1 cellular context compared by ENCODE assay signal in the genomic region with DNA sequence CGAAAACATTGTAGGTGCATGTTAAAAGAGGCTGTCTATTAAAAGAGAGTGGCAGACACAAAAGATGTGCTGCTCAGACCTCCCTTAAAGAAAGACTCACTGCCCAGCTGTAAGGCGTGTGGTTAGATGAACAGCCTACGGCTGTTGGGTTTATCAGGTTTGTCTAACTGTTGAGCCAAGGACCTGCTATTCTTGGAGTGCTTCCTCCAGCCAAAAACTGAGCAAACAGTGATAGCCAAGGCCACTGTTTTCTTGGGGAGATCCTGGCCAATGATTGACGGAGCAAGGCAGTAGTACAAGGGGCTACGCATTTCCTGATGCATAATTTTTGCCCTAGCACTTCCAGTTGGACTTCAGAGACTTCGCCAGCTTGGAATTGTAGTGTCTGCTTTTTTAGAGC.
TF ChIP-seq lines count a peak whose summit lies in the region.

No MANE protein-coding gene starts in this region.

TF ChIP-seq in WTC11, 78 proteins besides CTCF, POLR2A, EP300 and RAD21 (continued from another document):
- TF ChIP-seq, protein P1, sequence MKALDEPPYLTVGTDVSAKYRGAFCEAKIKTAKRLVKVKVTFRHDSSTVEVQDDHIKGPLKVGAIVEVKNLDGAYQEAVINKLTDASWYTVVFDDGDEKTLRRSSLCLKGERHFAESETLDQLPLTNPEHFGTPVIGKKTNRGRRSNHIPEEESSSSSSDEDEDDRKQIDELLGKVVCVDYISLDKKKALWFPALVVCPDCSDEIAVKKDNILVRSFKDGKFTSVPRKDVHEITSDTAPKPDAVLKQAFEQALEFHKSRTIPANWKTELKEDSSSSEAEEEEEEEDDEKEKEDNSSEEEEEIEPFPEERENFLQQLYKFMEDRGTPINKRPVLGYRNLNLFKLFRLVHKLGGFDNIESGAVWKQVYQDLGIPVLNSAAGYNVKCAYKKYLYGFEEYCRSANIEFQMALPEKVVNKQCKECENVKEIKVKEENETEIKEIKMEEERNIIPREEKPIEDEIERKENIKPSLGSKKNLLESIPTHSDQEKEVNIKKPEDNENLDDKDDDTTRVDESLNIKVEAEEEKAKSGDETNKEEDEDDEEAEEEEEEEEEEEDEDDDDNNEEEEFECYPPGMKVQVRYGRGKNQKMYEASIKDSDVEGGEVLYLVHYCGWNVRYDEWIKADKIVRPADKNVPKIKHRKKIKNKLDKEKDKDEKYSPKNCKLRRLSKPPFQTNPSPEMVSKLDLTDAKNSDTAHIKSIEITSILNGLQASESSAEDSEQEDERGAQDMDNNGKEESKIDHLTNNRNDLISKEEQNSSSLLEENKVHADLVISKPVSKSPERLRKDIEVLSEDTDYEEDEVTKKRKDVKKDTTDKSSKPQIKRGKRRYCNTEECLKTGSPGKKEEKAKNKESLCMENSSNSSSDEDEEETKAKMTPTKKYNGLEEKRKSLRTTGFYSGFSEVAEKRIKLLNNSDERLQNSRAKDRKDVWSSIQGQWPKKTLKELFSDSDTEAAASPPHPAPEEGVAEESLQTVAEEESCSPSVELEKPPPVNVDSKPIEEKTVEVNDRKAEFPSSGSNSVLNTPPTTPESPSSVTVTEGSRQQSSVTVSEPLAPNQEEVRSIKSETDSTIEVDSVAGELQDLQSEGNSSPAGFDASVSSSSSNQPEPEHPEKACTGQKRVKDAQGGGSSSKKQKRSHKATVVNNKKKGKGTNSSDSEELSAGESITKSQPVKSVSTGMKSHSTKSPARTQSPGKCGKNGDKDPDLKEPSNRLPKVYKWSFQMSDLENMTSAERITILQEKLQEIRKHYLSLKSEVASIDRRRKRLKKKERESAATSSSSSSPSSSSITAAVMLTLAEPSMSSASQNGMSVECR (CRISPR knock-in tag; IDR thresholded peaks at IDR 0.05; ENCODE audit: borderline replicate concordance) = no peak
- TF ChIP-seq GTF2I (CRISPR knock-in tag; conservative IDR thresholded peaks at IDR 0.05) (no peak), JAZF1 (CRISPR knock-in tag; IDR thresholded peaks at IDR 0.05) (no peak), NFYB (CRISPR knock-in tag; conservative IDR thresholded peaks at IDR 0.05; ENCODE audit: low read depth) (no peak), ETV6 (CRISPR knock-in tag; IDR thresholded peaks at IDR 0.05) (no peak), SOX15 (CRISPR knock-in tag; IDR thresholded peaks at IDR 0.05) (no peak), ZNF232 (CRISPR knock-in tag; IDR thresholded peaks at IDR 0.05) (no peak), ZBTB21 (CRISPR knock-in tag; IDR thresholded peaks at IDR 0.05; ENCODE audit: borderline replicate concordance) (no peak), EMX1 (CRISPR knock-in tag; IDR thresholded peaks at IDR 0.05) (no peak), FOXK1 (CRISPR knock-in tag; IDR thresholded peaks at IDR 0.05) (no peak)
- TF ChIP-seq, protein P2, sequence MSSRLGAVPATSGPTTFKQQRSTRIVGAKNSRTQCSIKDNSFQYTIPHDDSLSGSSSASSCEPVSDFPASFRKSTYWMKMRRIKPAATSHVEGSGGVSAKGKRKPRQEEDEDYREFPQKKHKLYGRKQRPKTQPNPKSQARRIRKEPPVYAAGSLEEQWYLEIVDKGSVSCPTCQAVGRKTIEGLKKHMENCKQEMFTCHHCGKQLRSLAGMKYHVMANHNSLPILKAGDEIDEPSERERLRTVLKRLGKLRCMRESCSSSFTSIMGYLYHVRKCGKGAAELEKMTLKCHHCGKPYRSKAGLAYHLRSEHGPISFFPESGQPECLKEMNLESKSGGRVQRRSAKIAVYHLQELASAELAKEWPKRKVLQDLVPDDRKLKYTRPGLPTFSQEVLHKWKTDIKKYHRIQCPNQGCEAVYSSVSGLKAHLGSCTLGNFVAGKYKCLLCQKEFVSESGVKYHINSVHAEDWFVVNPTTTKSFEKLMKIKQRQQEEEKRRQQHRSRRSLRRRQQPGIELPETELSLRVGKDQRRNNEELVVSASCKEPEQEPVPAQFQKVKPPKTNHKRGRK (CRISPR knock-in tag; IDR thresholded peaks at IDR 0.05; ENCODE audit: borderline replicate concordance) = no peak
- TF ChIP-seq, protein P3, sequence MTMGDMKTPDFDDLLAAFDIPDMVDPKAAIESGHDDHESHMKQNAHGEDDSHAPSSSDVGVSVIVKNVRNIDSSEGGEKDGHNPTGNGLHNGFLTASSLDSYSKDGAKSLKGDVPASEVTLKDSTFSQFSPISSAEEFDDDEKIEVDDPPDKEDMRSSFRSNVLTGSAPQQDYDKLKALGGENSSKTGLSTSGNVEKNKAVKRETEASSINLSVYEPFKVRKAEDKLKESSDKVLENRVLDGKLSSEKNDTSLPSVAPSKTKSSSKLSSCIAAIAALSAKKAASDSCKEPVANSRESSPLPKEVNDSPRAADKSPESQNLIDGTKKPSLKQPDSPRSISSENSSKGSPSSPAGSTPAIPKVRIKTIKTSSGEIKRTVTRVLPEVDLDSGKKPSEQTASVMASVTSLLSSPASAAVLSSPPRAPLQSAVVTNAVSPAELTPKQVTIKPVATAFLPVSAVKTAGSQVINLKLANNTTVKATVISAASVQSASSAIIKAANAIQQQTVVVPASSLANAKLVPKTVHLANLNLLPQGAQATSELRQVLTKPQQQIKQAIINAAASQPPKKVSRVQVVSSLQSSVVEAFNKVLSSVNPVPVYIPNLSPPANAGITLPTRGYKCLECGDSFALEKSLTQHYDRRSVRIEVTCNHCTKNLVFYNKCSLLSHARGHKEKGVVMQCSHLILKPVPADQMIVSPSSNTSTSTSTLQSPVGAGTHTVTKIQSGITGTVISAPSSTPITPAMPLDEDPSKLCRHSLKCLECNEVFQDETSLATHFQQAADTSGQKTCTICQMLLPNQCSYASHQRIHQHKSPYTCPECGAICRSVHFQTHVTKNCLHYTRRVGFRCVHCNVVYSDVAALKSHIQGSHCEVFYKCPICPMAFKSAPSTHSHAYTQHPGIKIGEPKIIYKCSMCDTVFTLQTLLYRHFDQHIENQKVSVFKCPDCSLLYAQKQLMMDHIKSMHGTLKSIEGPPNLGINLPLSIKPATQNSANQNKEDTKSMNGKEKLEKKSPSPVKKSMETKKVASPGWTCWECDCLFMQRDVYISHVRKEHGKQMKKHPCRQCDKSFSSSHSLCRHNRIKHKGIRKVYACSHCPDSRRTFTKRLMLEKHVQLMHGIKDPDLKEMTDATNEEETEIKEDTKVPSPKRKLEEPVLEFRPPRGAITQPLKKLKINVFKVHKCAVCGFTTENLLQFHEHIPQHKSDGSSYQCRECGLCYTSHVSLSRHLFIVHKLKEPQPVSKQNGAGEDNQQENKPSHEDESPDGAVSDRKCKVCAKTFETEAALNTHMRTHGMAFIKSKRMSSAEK (CRISPR knock-in tag; IDR thresholded peaks at IDR 0.05; ENCODE audit: borderline replicate concordance) = no peak
- TF ChIP-seq, protein P4, sequence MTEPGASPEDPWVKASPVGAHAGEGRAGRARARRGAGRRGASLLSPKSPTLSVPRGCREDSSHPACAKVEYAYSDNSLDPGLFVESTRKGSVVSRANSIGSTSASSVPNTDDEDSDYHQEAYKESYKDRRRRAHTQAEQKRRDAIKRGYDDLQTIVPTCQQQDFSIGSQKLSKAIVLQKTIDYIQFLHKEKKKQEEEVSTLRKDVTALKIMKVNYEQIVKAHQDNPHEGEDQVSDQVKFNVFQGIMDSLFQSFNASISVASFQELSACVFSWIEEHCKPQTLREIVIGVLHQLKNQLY (CRISPR knock-in tag; IDR thresholded peaks at IDR 0.05) = no peak
